Comparison of ENCODE assay signal across 2 cellular contexts in the genomic region with DNA sequence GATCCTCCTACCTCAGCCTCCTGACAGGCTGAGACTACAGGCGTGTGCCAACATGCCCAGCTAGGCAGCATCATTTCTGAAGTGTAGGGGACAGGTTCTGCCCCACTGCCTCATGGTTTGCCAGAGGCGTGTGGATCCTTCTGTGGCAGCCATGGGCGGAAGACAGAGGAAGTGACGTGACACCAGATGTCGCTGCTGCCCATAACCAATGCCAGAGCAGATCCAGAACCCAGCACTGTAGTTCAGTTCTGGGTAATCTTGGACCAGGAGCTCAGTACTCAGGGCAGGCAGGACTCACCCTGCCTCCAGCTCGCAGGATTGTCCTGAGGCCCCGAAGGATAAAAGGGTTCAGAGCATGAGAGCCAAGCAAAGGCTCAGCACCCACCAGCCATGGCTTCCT.
TF ChIP-seq lines count a peak whose summit lies in the region.

No MANE protein-coding gene starts in this region.

TF ChIP-seq in IMR-90, 13 proteins besides CTCF, POLR2A, EP300 and RAD21:
- TF ChIP-seq SMC3 (IDR thresholded peaks at IDR 0.05; ENCODE audit: low read depth, low read length) (no peak), MAZ (IDR thresholded peaks at IDR 0.05; ENCODE audit: borderline replicate concordance, low read depth, low read length) (no peak), NFE2L2 (IDR thresholded peaks at IDR 0.05; ENCODE audit: low read depth, low read length) (no peak), RCOR1 (IDR thresholded peaks at IDR 0.05; ENCODE audit: insufficient replicate concordance, low read length) (no peak), MXI1 (IDR thresholded peaks at IDR 0.05; ENCODE audit: borderline replicate concordance, low read depth, low read length) (no peak), CEBPB (IDR thresholded peaks at IDR 0.05; ENCODE audit: low read depth, low read length) (no peak), MAFK (IDR thresholded peaks at IDR 0.05; ENCODE audit: low read depth, low read length) (no peak), BHLHE40 (IDR thresholded peaks at IDR 0.05; ENCODE audit: low read depth, low read length) (no peak)
- TF ChIP-seq, protein P1, sequence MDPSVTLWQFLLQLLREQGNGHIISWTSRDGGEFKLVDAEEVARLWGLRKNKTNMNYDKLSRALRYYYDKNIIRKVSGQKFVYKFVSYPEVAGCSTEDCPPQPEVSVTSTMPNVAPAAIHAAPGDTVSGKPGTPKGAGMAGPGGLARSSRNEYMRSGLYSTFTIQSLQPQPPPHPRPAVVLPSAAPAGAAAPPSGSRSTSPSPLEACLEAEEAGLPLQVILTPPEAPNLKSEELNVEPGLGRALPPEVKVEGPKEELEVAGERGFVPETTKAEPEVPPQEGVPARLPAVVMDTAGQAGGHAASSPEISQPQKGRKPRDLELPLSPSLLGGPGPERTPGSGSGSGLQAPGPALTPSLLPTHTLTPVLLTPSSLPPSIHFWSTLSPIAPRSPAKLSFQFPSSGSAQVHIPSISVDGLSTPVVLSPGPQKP (IDR thresholded peaks at IDR 0.05; ENCODE audit: borderline replicate concordance, low read depth, low read length): no peak
- TF ChIP-seq, protein P2, sequence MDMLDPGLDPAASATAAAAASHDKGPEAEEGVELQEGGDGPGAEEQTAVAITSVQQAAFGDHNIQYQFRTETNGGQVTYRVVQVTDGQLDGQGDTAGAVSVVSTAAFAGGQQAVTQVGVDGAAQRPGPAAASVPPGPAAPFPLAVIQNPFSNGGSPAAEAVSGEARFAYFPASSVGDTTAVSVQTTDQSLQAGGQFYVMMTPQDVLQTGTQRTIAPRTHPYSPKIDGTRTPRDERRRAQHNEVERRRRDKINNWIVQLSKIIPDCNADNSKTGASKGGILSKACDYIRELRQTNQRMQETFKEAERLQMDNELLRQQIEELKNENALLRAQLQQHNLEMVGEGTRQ (IDR thresholded peaks at IDR 0.05; ENCODE audit: low read depth, low read length): no peak

TF ChIP-seq in K562, 482 proteins besides CTCF, POLR2A, EP300 and RAD21:
- TF ChIP-seq EHMT2 (IDR thresholded peaks at IDR 0.05): 0 out of 2 replicates have a peak, but pooled peaks have one; percentile 16
- no peak for TF ChIP-seq ELF1 (tag; IDR thresholded peaks at IDR 0.05)
- TF ChIP-seq NCOA4 (IDR thresholded peaks at IDR 0.05; ENCODE audit: partially characterized antibody): no peak
- no peak for TF ChIP-seq ZNF184 (CRISPR knock-in tag; IDR thresholded peaks at IDR 0.05)
- TF ChIP-seq SMC3 (conservative IDR thresholded peaks at IDR 0.05; ENCODE audit: insufficient read depth, low read depth, low read length): 0 out of 2 replicates have a peak, but pooled peaks have one; percentile 20
- peak; percentile 44; the same call in 1 of the 2 replicates for TF ChIP-seq CREM (IDR thresholded peaks at IDR 0.05; ENCODE audit: low read depth)
- TF ChIP-seq, protein P3, sequence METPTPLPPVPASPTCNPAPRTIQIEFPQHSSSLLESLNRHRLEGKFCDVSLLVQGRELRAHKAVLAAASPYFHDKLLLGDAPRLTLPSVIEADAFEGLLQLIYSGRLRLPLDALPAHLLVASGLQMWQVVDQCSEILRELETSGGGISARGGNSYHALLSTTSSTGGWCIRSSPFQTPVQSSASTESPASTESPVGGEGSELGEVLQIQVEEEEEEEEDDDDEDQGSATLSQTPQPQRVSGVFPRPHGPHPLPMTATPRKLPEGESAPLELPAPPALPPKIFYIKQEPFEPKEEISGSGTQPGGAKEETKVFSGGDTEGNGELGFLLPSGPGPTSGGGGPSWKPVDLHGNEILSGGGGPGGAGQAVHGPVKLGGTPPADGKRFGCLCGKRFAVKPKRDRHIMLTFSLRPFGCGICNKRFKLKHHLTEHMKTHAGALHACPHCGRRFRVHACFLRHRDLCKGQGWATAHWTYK (CRISPR knock-in tag; IDR thresholded peaks at IDR 0.05): no peak
TF ChIP-seq in K562: peak in this region for 3.
